9 cellular contexts compared by ENCODE assay signal in genomic region chr6:106702451-106703110, GRCh38.
DNase-seq lines count a peak whose midpoint lies in the region; ATAC-seq and TF ChIP-seq lines count a peak whose summit lies in the region.
"Had no signal": no experiment of that assay in that cellular context is flagged by ENCODE, and none has a peak within 500 bp of the region (broad histone marks: within the 10 kb centered on the region; RNA-seq: fewer than 3 reads in every experiment).

No MANE protein-coding gene starts in this region.

- H3K4me3 Mint-ChIP-seq in CD4-positive, CD25-positive, alpha-beta regulatory T cell = peak overlapping the region in 2 of 4 donors; percentile 28 to 42
- H3K4me3 Mint-ChIP-seq in activated CD4-positive, alpha-beta T cell treated with anti-CD3 and anti-CD28 coated beads for 36 hours = no peak overlapping the region
- no peak overlapping the region for H3K4me3 Mint-ChIP-seq in activated CD4-positive, alpha-beta T cell treated with anti-CD3 and anti-CD28 coated beads, Interleukin-2, amount 10 ng/mL, durations not matched to agents 7 days and 5 days

- intact Hi-C loops in transverse colon (cut with DNase I; ENCODE audit: low total_unique reads) = no loop called here
- intact Hi-C loops in activated CD4-positive, alpha-beta T cell treated with anti-CD3 and anti-CD28 coated beads for 36 hours (cut with DNase I, micrococcal nuclease) = no loop called here

- peak; percentile 16 to 58 for ATAC-seq in CD4-positive, CD25-positive, alpha-beta regulatory T cell (ENCODE audit: low read depth in 2 of 2)
- peak; percentile 96 for ATAC-seq in GM19452 (IDR thresholded peaks at IDR 0.05; ENCODE audit: unreplicated experiment)
- ATAC-seq in HG03432 (IDR thresholded peaks at IDR 0.05; ENCODE audit: unreplicated experiment) = peak; percentile 98
- ATAC-seq in activated CD4-positive, alpha-beta T cell treated with anti-CD3 and anti-CD28 coated beads for 36 hours = no peak

- H3K9me3 Mint-ChIP-seq in CD4-positive, CD25-positive, alpha-beta regulatory T cell = peaks cover 0 to 8% (median 2%) of the 10 kb centered on the region in 7 donors
- peaks cover 4% of the 10 kb centered on the region for H3K9me3 Mint-ChIP-seq in activated CD4-positive, alpha-beta T cell treated with anti-CD3 and anti-CD28 coated beads for 36 hours (ENCODE audit: low read depth)
- peaks cover 4% of the 10 kb centered on the region for H3K9me3 Mint-ChIP-seq in activated CD4-positive, alpha-beta T cell treated with anti-CD3 and anti-CD28 coated beads, Interleukin-2, amount 10 ng/mL, durations not matched to agents 7 days and 5 days

- no peaks in the 10 kb centered on the region for H3K4me1 ChIP-seq in CD4-positive, CD25-positive, alpha-beta regulatory T cell (ENCODE audit: control insufficient read depth, insufficient read depth, low read length, poor library complexity, severe bottlenecking)
- peaks cover 0 to 10% (median 0%) of the 10 kb centered on the region in 4 donors for H3K4me1 ChIP-seq in Peyer's patch
- H3K4me1 ChIP-seq in transverse colon = peaks cover 0 to 8% (median 0%) of the 10 kb centered on the region in 4 donors
- H3K4me1 ChIP-seq: upper lobe of left lung had no signal

- H3K27me3 ChIP-seq in CD4-positive, CD25-positive, alpha-beta regulatory T cell (ENCODE audit: control insufficient read depth, insufficient read depth, low read length) = peaks cover 2% of the 10 kb centered on the region
- H3K27me3 ChIP-seq in Peyer's patch (no peaks in the 10 kb centered on the region), transverse colon (no peaks in the 10 kb centered on the region)
- H3K27me3 ChIP-seq: upper lobe of left lung had no signal

- POLR2A ChIA-PET in activated CD4-positive, alpha-beta T cell treated with anti-CD3 and anti-CD28 coated beads for 36 hours (lab: Charles Lee) = no interaction called here
- POLR2A ChIA-PET in activated CD4-positive, alpha-beta T cell treated with anti-CD3 and anti-CD28 coated beads, Interleukin-2, amount 10 ng/mL, durations not matched to agents 7 days and 5 days (lab: Charles Lee) = no interaction called here

- no peak for TF ChIP-seq EP300 in transverse colon (IDR thresholded peaks at IDR 0.05; ENCODE audit: low read depth)

- TF ChIP-seq CTCF in Peyer's patch (IDR thresholded peaks at IDR 0.05) (no peak), transverse colon (IDR thresholded peaks at IDR 0.05) (no peak)

- H3K27me3 Mint-ChIP-seq in CD4-positive, CD25-positive, alpha-beta regulatory T cell = peaks cover 35% of the 10 kb centered on the region
- H3K27me3 Mint-ChIP-seq in activated CD4-positive, alpha-beta T cell treated with anti-CD3 and anti-CD28 coated beads for 36 hours = peaks cover 10% of the 10 kb centered on the region
- H3K27me3 Mint-ChIP-seq in activated CD4-positive, alpha-beta T cell treated with anti-CD3 and anti-CD28 coated beads, Interleukin-2, amount 10 ng/mL, durations not matched to agents 7 days and 5 days = peaks cover 26% of the 10 kb centered on the region

- in situ Hi-C loops in transverse colon (cut with MboI; ENCODE audit: low pct_ligation_motif_present in 1 of 4, low pct_unique_long_range_greater_than_20kb in 1 of 4, low sequenced_read_pairs in 3 of 4) = no loop called here

- 28 to 36% methylated on average over 5 to 10 of the region's 10 CpGs for WGBS in transverse colon (ENCODE audit: low coverage in 1 of 2), 2 donors

- no peak overlapping the region for H3K27ac ChIP-seq in CD4-positive, CD25-positive, alpha-beta regulatory T cell (ENCODE audit: insufficient read depth, low read length, poor library complexity, severe bottlenecking)
- H3K27ac ChIP-seq in Peyer's patch (peak overlapping the region in 2 of 4 donors; percentile 64 to 85), transverse colon (peak overlapping the region in 1 of 4 donors; percentile 5)

- CTCF ChIA-PET in activated CD4-positive, alpha-beta T cell treated with anti-CD3 and anti-CD28 coated beads for 36 hours (lab: Charles Lee) = interaction anchor here (0.7 kb wide), 1 partner anchor 91 kb away, joined by 4 read pairs; no protein-coding TSS in a partner anchor
- CTCF ChIA-PET in activated CD4-positive, alpha-beta T cell treated with anti-CD3 and anti-CD28 coated beads, Interleukin-2, amount 10 ng/mL, durations not matched to agents 7 days and 5 days (lab: Charles Lee) = interaction anchor here (0.8 kb wide), 1 partner anchor 8 kb away, joined by 4 read pairs; no protein-coding TSS in a partner anchor

- peak in 1 of 3 donors; percentile 29 for DNase-seq in CD4-positive, CD25-positive, alpha-beta regulatory T cell
- DNase-seq in Peyer's patch = peak in 2 of 3 donors; percentile 81 to 83
- DNase-seq in transverse colon = peak; percentile 20
- DNase-seq in activated naive CD4-positive, alpha-beta T cell (lab: John Stamatoyannopoulos, UW) = no peak
- DNase-seq in activated CD4-positive, alpha-beta T cell treated with anti-CD3 and anti-CD28 coated beads for 36 hours = no peak
- DNase-seq in activated CD4-positive, alpha-beta T cell treated with anti-CD3 and anti-CD28 coated beads, Interleukin-2, amount 10 ng/mL, durations not matched to agents 7 days and 5 days = no peak

- TF ChIP-seq POLR2A in Peyer's patch (IDR thresholded peaks at IDR 0.05) = no peak
- TF ChIP-seq POLR2A in transverse colon (IDR thresholded peaks at IDR 0.05) = no peak

- no peaks in the 10 kb centered on the region for H3K36me3 Mint-ChIP-seq in CD4-positive, CD25-positive, alpha-beta regulatory T cell
- H3K36me3 Mint-ChIP-seq in activated CD4-positive, alpha-beta T cell treated with anti-CD3 and anti-CD28 coated beads for 36 hours (ENCODE audit: low read depth) = no peaks in the 10 kb centered on the region
- no peaks in the 10 kb centered on the region for H3K36me3 Mint-ChIP-seq in activated CD4-positive, alpha-beta T cell treated with anti-CD3 and anti-CD28 coated beads, Interleukin-2, amount 10 ng/mL, durations not matched to agents 7 days and 5 days (ENCODE audit: low read depth)

- peaks cover 0 to 3% of the 10 kb centered on the region in 2 experiments for H3K9me3 ChIP-seq in CD4-positive, CD25-positive, alpha-beta regulatory T cell (ENCODE audit: control insufficient read depth in 2 of 2, low read length in 2 of 2)
- no peaks in the 10 kb centered on the region for H3K9me3 ChIP-seq in Peyer's patch
- peaks cover 3 to 9% of the 10 kb centered on the region in 2 donors for H3K9me3 ChIP-seq in transverse colon
- H3K9me3 ChIP-seq: upper lobe of left lung had no signal

- H3K4me3 ChIP-seq in CD4-positive, CD25-positive, alpha-beta regulatory T cell (ENCODE audit: low read depth, low read length) = no peak overlapping the region
- H3K4me3 ChIP-seq in Peyer's patch (peak overlapping the region in 1 of 4 donors; percentile 9), transverse colon (no peak overlapping the region)

- peaks cover 0 to 5% (median 0%) of the 10 kb centered on the region in 4 donors for H3K4me1 Mint-ChIP-seq in CD4-positive, CD25-positive, alpha-beta regulatory T cell
- H3K4me1 Mint-ChIP-seq in activated CD4-positive, alpha-beta T cell treated with anti-CD3 and anti-CD28 coated beads for 36 hours = no peaks in the 10 kb centered on the region
- no peaks in the 10 kb centered on the region for H3K4me1 Mint-ChIP-seq in activated CD4-positive, alpha-beta T cell treated with anti-CD3 and anti-CD28 coated beads, Interleukin-2, amount 10 ng/mL, durations not matched to agents 7 days and 5 days

- peak overlapping the region in 1 of 3 donors; percentile 66 for H3K27ac Mint-ChIP-seq in CD4-positive, CD25-positive, alpha-beta regulatory T cell
- H3K27ac Mint-ChIP-seq in activated CD4-positive, alpha-beta T cell treated with anti-CD3 and anti-CD28 coated beads for 36 hours = no peak overlapping the region
- no peak overlapping the region for H3K27ac Mint-ChIP-seq in activated CD4-positive, alpha-beta T cell treated with anti-CD3 and anti-CD28 coated beads, Interleukin-2, amount 10 ng/mL, durations not matched to agents 7 days and 5 days

- no peaks in the 10 kb centered on the region for H3K36me3 ChIP-seq in CD4-positive, CD25-positive, alpha-beta regulatory T cell (ENCODE audit: control insufficient read depth, insufficient read depth, low read length)
- H3K36me3 ChIP-seq in Peyer's patch (no peaks in the 10 kb centered on the region), transverse colon (no peaks in the 10 kb centered on the region)
- H3K36me3 ChIP-seq: upper lobe of left lung had no signal

Comparison
In these comparisons a context has a peak if more than half of its experiments do, and no peak if none do; other contexts are left out.
1. DNase-seq: peak in Peyer's patch (2 of 3) and transverse colon (single experiment); none in activated naive CD4-positive, alpha-beta T cell (0 of 4), activated CD4-positive, alpha-beta T cell treated with anti-CD3 and anti-CD28 coated beads for 36 hours (single experiment) and activated CD4-positive, alpha-beta T cell treated with anti-CD3 and anti-CD28 coated beads, Interleukin-2, amount 10 ng/mL, durations not matched to agents 7 days and 5 days (single experiment).